28 cellular contexts compared by ENCODE assay signal in genomic region chr12:28258998-28259397, GRCh38.
DNase-seq lines count a peak whose midpoint lies in the region; ATAC-seq and FAIRE-seq lines count a peak whose summit lies in the region.
"Had no signal": no experiment of that assay in that cellular context is flagged by ENCODE, and none has a peak within 500 bp of the region (broad histone marks: within the 10 kb centered on the region; RNA-seq: fewer than 3 reads in every experiment).

No MANE protein-coding gene starts in this region.

- DNase-seq in HPDE6-E6E7 (ENCODE audit: extremely low spot score) (peak; percentile 3), astrocyte of the hippocampus (ENCODE audit: low read depth, low spot score) (peak; percentile 16), frontal cortex (ENCODE audit: low spot score in 2 of 2) (no peak), GM03348 (ENCODE audit: low spot score) (no peak), midbrain (lab: John Stamatoyannopoulos, UW) (no peak)
- DNase-seq: 8988T; activated CD4-positive, alpha-beta T cell treated with anti-CD3 and anti-CD28 coated beads for 1 hour; activated CD8-positive, alpha-beta T cell treated with anti-CD3 and anti-CD28 coated beads for 36 hours; activated effector memory CD4-positive, alpha-beta T cell treated with Interleukin-2 at 50 U/mL for 16 hours; activated naive CD8-positive, alpha-beta T cell treated with anti-CD3 and anti-CD28 coated beads, Interleukin-2, amount 10 ng/mL, durations not matched to agents 7 days and 5 days; AML-193; body of pancreas; CD4-positive, alpha-beta memory T cell; effector CD4-positive, alpha-beta T cell; foreskin melanocyte; mesendoderm; MV-4-11; naive B cell; NCI-H146; NCI-H510A; nucleus accumbens; psoas muscle; T-helper 2 cell; thyroid gland had no signal

- ATAC-seq in GM18907 (IDR thresholded peaks at IDR 0.05; ENCODE audit: unreplicated experiment) (no peak), GM21381 (IDR thresholded peaks at IDR 0.05; ENCODE audit: unreplicated experiment) (no peak)
- ATAC-seq: activated CD8-positive, alpha-beta T cell treated with anti-CD3 and anti-CD28 coated beads for 36 hours; body of pancreas; psoas muscle; SK-N-SH treated with all-trans-retinoic acid at 6 μM for 48 hours had no signal

- FAIRE-seq in A204.1 (lab: Jason Lieb, UNC) (peak; percentile 21), frontal cortex (lab: Jason Lieb, UNC) (peak; percentile 13)

Comparison
In these comparisons a context has a peak if more than half of its experiments do, and no peak if none do; other contexts are left out.
1. DNase-seq: peak in HPDE6-E6E7 (single experiment) and astrocyte of the hippocampus (single experiment); none in frontal cortex (0 of 2), GM03348 (single experiment) and midbrain (single experiment).